In genomic region chr6:135888818-135889217, GRCh38 we compare ENCODE assay signal across 24 cellular contexts. TPM values are rescaled to one million over a fixed set of nuclear protein-coding genes. Genes with fewer than 3 reads are reported as not detected.
DNase-seq lines count a peak whose midpoint lies in the region; ATAC-seq, FAIRE-seq and TF ChIP-seq lines count a peak whose summit lies in the region.
"Had no signal": no experiment of that assay in that cellular context is flagged by ENCODE, and none has a peak within 500 bp of the region (broad histone marks: within the 10 kb centered on the region; RNA-seq: fewer than 3 reads in every experiment).

No MANE protein-coding gene starts in this region.

- no peak overlapping the region for H3K4me2 ChIP-seq in IMR-90 (ENCODE audit: low read depth, low read length)
- H3K4me2 ChIP-seq: BLaER1 treated with 17β-estradiol and CSF1 and Interleukin-3, amounts not matched to agents 10 nM and 100 nM had no signal

- H3K27ac ChIP-seq in C4-2B: peak overlapping the region; percentile 58; the same call in 1 of the 2 replicates
- no peak overlapping the region for H3K27ac ChIP-seq in IMR-90 (ENCODE audit: insufficient read depth, low read length)
- H3K27ac ChIP-seq in small intestine (ENCODE audit: low read depth in 1 of 2, low read length in 1 of 2): no peak overlapping the region
- H3K27ac ChIP-seq: 22Rv1; BLaER1 treated with 17β-estradiol and CSF1 and Interleukin-3, amounts not matched to agents 10 nM and 100 nM had no signal

- H3K9ac ChIP-seq in IMR-90 (ENCODE audit: low read depth, low read length): no peak overlapping the region
- H3K9ac ChIP-seq: BLaER1 treated with 17β-estradiol and CSF1 and Interleukin-3, amounts not matched to agents 10 nM and 100 nM had no signal

- no peak overlapping the region for H4K8ac ChIP-seq in IMR-90 (ENCODE audit: low read depth in 2 of 2, low read length in 2 of 2)

- DNase-seq in ELR (ENCODE audit: low read depth) (peak; percentile 10), IMR-90 (no peak), H4 (ENCODE audit: low spot score) (no peak), small intestine (no peak)
- no peak for DNase-seq in activated naive CD4-positive, alpha-beta T cell treated with Interleukin-2 at 50 U/mL for 16 hours
- DNase-seq: AML-193; CD4-positive, alpha-beta memory T cell; CD4-positive, CD25-positive, alpha-beta regulatory T cell; CD8-positive, alpha-beta memory T cell; COR-L47; DMS 273 treated with DMSO at 0.1 percent for 48 hours; DMS153; DMS53; DMS79; DND-41; GDM1 had no signal

- H2BK15ac ChIP-seq in IMR-90 (ENCODE audit: low read depth, low read length): no peak overlapping the region

- H3K4ac ChIP-seq in IMR-90 (ENCODE audit: low read depth, low read length): no peak overlapping the region

- H3K4me1 ChIP-seq in IMR-90 (ENCODE audit: control insufficient read depth, insufficient read depth, low read length): peaks cover 7% of the 10 kb centered on the region
- no peaks in the 10 kb centered on the region for H3K4me1 ChIP-seq in small intestine (ENCODE audit: control insufficient read depth in 2 of 2, insufficient read depth in 1 of 2, low read depth in 1 of 2, low read length in 1 of 2)
- H3K4me1 ChIP-seq: BLaER1 treated with 17β-estradiol and CSF1 and Interleukin-3, amounts not matched to agents 10 nM and 100 nM had no signal

- peaks cover 1% of the 10 kb centered on the region for H3K36me3 ChIP-seq in IMR-90 (ENCODE audit: control insufficient read depth, insufficient read depth, low read length)
- no peaks in the 10 kb centered on the region for H3K36me3 ChIP-seq in small intestine (ENCODE audit: control insufficient read depth in 2 of 2, insufficient read depth in 2 of 2, low read length in 2 of 2)
- H3K36me3 ChIP-seq: BLaER1 treated with 17β-estradiol and CSF1 and Interleukin-3, amounts not matched to agents 10 nM and 100 nM had no signal

- no peak for FAIRE-seq in small intestine (lab: Jason Lieb, UNC)
- FAIRE-seq: A549, GM12878, GM12892, GM18507 had no signal

- no peak overlapping the region for H4K5ac ChIP-seq in IMR-90 (ENCODE audit: low read depth, low read length)

- no peak overlapping the region for H2AK5ac ChIP-seq in IMR-90 (ENCODE audit: low read depth, low read length)

- in situ Hi-C loops in IMR-90 (cut with MboI; ENCODE audit: low sequenced_read_pairs): no loop called here

- H3K9me3 ChIP-seq in IMR-90 (ENCODE audit: control insufficient read depth, insufficient read depth, low read length) (no peaks in the 10 kb centered on the region), small intestine (ENCODE audit: control insufficient read depth, low read depth) (no peaks in the 10 kb centered on the region)
- H3K9me3 ChIP-seq: A549; BLaER1 treated with 17β-estradiol and CSF1 and Interleukin-3, amounts not matched to agents 10 nM and 100 nM had no signal

- TF ChIP-seq RAD21 in IMR-90 (IDR thresholded peaks at IDR 0.05; ENCODE audit: low read length): no peak

- no peak overlapping the region for H2AK9ac ChIP-seq in IMR-90 (replicated peaks; ENCODE audit: low read depth, low read length, poor library complexity)

- H3K23ac ChIP-seq in IMR-90 (ENCODE audit: low read depth, low read length): no peak overlapping the region

- no peaks in the 10 kb centered on the region for H3K9me1 ChIP-seq in IMR-90 (ENCODE audit: insufficient read depth, low read length)

- 0 out of 2 replicates have a peak overlapping the region, but pooled peaks have one; percentile 53 for H3K14ac ChIP-seq in IMR-90 (replicated peaks; ENCODE audit: low read depth, low read length)

- POLR2A ChIA-PET in IMR-90 (lab: Charles Lee; ENCODE audit: unreplicated experiment): no interaction called here

- no peak for TF ChIP-seq CTCF in C4-2B (conservative IDR thresholded peaks at IDR 0.05)
- no peak for TF ChIP-seq CTCF in IMR-90 (conservative IDR thresholded peaks at IDR 0.05; ENCODE audit: low read depth, low read length)

- no peak overlapping the region for H4K91ac ChIP-seq in IMR-90 (ENCODE audit: insufficient read depth, low read depth, low read length)

- dilution Hi-C loops in IMR-90 (cut with HindIII; ENCODE audit: low sequenced_read_pairs, unreplicated experiment): no loop called here

- no peak for TF ChIP-seq POLR2A in IMR-90 (IDR thresholded peaks at IDR 0.05; ENCODE audit: low read depth, low read length)

- H3K79me1 ChIP-seq in IMR-90 (ENCODE audit: low read depth in 1 of 2, low read length in 2 of 2): peaks cover 20 to 31% of the 10 kb centered on the region in 2 experiments

- H2BK20ac ChIP-seq in IMR-90 (ENCODE audit: low read depth, low read length): no peak overlapping the region; the same call in 1 of the 2 replicates

- H4K20me1 ChIP-seq in IMR-90 (ENCODE audit: insufficient read depth, low read length): no peaks in the 10 kb centered on the region
- H4K20me1 ChIP-seq: BLaER1 treated with 17β-estradiol and CSF1 and Interleukin-3, amounts not matched to agents 10 nM and 100 nM had no signal

- no peak overlapping the region for H2BK5ac ChIP-seq in IMR-90 (ENCODE audit: low read depth, low read length, poor library complexity, severe bottlenecking)

- H3K56ac ChIP-seq in IMR-90 (ENCODE audit: extremely low read depth, insufficient read depth, low read length): no peak overlapping the region

- no peak overlapping the region for H3K18ac ChIP-seq in IMR-90 (ENCODE audit: low read depth, low read length)

- no peak for ATAC-seq in IMR-90 (ENCODE audit: low read depth)
- ATAC-seq: A549, GM12878 had no signal

- H3K27me3 ChIP-seq in IMR-90 (ENCODE audit: control insufficient read depth, insufficient read depth, low read length) (no peaks in the 10 kb centered on the region), small intestine (ENCODE audit: control insufficient read depth in 2 of 2, insufficient read depth in 2 of 2, low read length in 2 of 2) (no peaks in the 10 kb centered on the region)
- H3K27me3 ChIP-seq: BLaER1 treated with 17β-estradiol and CSF1 and Interleukin-3, amounts not matched to agents 10 nM and 100 nM had no signal

- CTCF ChIA-PET in IMR-90 (lab: Yijun Ruan, JAX): interaction anchor here (0.5 kb wide), 1 partner anchor 147 kb away, joined by 4 read pairs; no protein-coding TSS in a partner anchor

- H2AFZ ChIP-seq in IMR-90 (replicated peaks; ENCODE audit: low read length, poor library complexity): no peak overlapping the region

- intact Hi-C loops in IMR-90 (cut with micrococcal nuclease): no loop called here

- no peak overlapping the region for H3K4me3 ChIP-seq in IMR-90 (ENCODE audit: insufficient read depth, low read depth, low read length)
- H3K4me3 ChIP-seq in small intestine (ENCODE audit: low read depth in 1 of 2, low read length in 2 of 2): no peak overlapping the region
- H3K4me3 ChIP-seq: A549; BLaER1 treated with 17β-estradiol and CSF1 and Interleukin-3, amounts not matched to agents 10 nM and 100 nM; GM12878 had no signal

- BruUV-seq in IMR-90 (replicated peaks; lab: Mats Ljungman, UMichigan): no TSS peak

- no peak overlapping the region for H2BK120ac ChIP-seq in IMR-90 (ENCODE audit: low read depth, low read length)

TF ChIP-seq in IMR-90, 13 proteins besides CTCF, POLR2A, EP300 and RAD21:
- TF ChIP-seq SMC3 (IDR thresholded peaks at IDR 0.05; ENCODE audit: low read depth, low read length) (no peak), BHLHE40 (IDR thresholded peaks at IDR 0.05; ENCODE audit: low read depth, low read length) (no peak), CEBPB (IDR thresholded peaks at IDR 0.05; ENCODE audit: low read depth, low read length) (no peak), USF2 (IDR thresholded peaks at IDR 0.05; ENCODE audit: low read depth, low read length) (no peak), MAZ (IDR thresholded peaks at IDR 0.05; ENCODE audit: borderline replicate concordance, low read depth, low read length) (no peak), CHD1 (IDR thresholded peaks at IDR 0.05; ENCODE audit: low read depth, low read length) (no peak), NFE2L2 (IDR thresholded peaks at IDR 0.05; ENCODE audit: low read depth, low read length) (no peak)

RNA-seq across cellular contexts. Expression of gene PDE7B, which starts 37.3 kb away (rescaled TPM):
- 12.4 and 15.6 TPM in 2 replicates for total RNA-seq in IMR-90 (2012; rRNA removed)
- 7.8 and 8.1 TPM in 2 replicates for polyA plus RNA-seq in IMR-90 (2012; rRNA removed)
- polyA plus RNA-seq in IMR-90 (2012; cell fraction: cytosol; rRNA removed): 3.7 and 4.7 TPM in 2 replicates
- polyA plus RNA-seq in IMR-90 (2012; cell fraction: nucleus; rRNA removed; ENCODE audit: low replicate concordance): 5.4 and 11.0 TPM in 2 replicates
- total RNA-seq in H4 (2014; rRNA removed; shearing (Covaris generic)): 1.7 and 2.3 TPM in 2 replicates
- polyA plus RNA-seq in small intestine: 1 to 10 TPM in 2 of 3 donors, under 1 TPM in 1; 0.22 to 1.4 (median 1.3) TPM
- total RNA-seq: G401, GM12878 had no signal
- polyA plus RNA-seq: GM12878 had no signal
